Comparison of ENCODE assay signal across 8 cellular contexts in the genomic region with DNA sequence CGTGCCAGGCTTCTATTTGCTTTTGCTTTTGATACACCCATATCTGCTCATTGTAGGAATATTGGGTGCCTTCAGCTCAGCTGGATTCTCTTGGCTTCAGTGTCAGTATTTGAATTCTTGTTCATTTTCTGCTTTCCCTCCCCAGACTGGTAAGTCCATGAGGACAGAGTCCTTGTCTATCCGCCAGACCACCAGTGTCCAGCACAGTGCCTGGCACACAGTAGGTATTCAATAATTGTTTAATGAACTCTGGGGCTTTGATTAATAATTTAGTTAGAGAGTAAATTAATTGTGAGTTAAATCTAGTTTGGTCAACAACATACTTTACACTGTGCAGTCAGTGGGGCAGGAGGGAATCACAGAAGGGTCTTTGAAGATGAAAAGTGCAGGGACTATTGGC.
A peak's percentile ranks its signal among the peaks of the same experiment; 100 is the strongest.
DNase-seq lines count a peak whose midpoint lies in the region; ATAC-seq and TF ChIP-seq lines count a peak whose summit lies in the region.

No MANE protein-coding gene starts in this region.

- H2AFZ ChIP-seq in MM.1S (ENCODE audit: low read length), result peak overlapping the region; percentile 74

- peaks cover 72% of the 10 kb centered on the region for H3K4me1 Mint-ChIP-seq in dendritic cell treated with granulocyte-macrophage colony-stimulating factor and Interleukin-4, amounts not matched to agents 40 ng/mL and 50 ng/mL, for 4 days (ENCODE audit: low read depth)
- peaks cover 49% of the 10 kb centered on the region for H3K4me1 Mint-ChIP-seq in neural crest cell

- peaks cover 30% of the 10 kb centered on the region for H3K4me1 ChIP-seq in MM.1S (ENCODE audit: low read length)

- H3K9ac ChIP-seq in MM.1S (ENCODE audit: low read length), result peak overlapping the region; percentile 85

- no peaks in the 10 kb centered on the region for H3K36me3 Mint-ChIP-seq in dendritic cell treated with granulocyte-macrophage colony-stimulating factor and Interleukin-4, amounts not matched to agents 40 ng/mL and 50 ng/mL, for 4 days (ENCODE audit: low read depth)
- H3K36me3 Mint-ChIP-seq in neural crest cell (ENCODE audit: low read depth), result no peaks in the 10 kb centered on the region

- no peaks in the 10 kb centered on the region for H3K9me3 ChIP-seq in MM.1S (replicated peaks; ENCODE audit: insufficient read depth, low read length)

- H3K9me2 ChIP-seq in MM.1S (replicated peaks; ENCODE audit: insufficient read depth, low read length), result no peaks in the 10 kb centered on the region

- ATAC-seq in HG03565 (IDR thresholded peaks at IDR 0.05; ENCODE audit: unreplicated experiment) (no peak), esophagus mucosa (no peak)

- H3K36me3 ChIP-seq in MM.1S (replicated peaks; ENCODE audit: insufficient read depth, low read length), result no peaks in the 10 kb centered on the region

- intact Hi-C loops in dendritic cell treated with granulocyte-macrophage colony-stimulating factor and Interleukin-4, amounts not matched to agents 40 ng/mL and 50 ng/mL, for 4 days (cut with micrococcal nuclease), result loop anchor here (5.0 kb wide), 2 partner anchors 121 to 389 kb away; partner anchors contain the start of gene JUN

- TF ChIP-seq CTCF in AG10803 (conservative IDR thresholded peaks at IDR 0.05; ENCODE audit: low read length), result no peak
- no peak for TF ChIP-seq CTCF in MM.1S (IDR thresholded peaks at IDR 0.05; ENCODE audit: low read length)
- TF ChIP-seq CTCF in neural crest cell (conservative IDR thresholded peaks at IDR 0.05), result no peak

- peak overlapping the region; percentile 23 for H3K4me3 Mint-ChIP-seq in dendritic cell treated with granulocyte-macrophage colony-stimulating factor and Interleukin-4, amounts not matched to agents 40 ng/mL and 50 ng/mL, for 4 days
- H3K4me3 Mint-ChIP-seq in neural crest cell, result peak overlapping the region; percentile 71

- peak overlapping the region; percentile 72 for H3K4me2 ChIP-seq in MM.1S (ENCODE audit: low read depth, low read length)

- H3K9me3 Mint-ChIP-seq in dendritic cell treated with granulocyte-macrophage colony-stimulating factor and Interleukin-4, amounts not matched to agents 40 ng/mL and 50 ng/mL, for 4 days, result no peaks in the 10 kb centered on the region
- H3K9me3 Mint-ChIP-seq in neural crest cell, result no peaks in the 10 kb centered on the region

- peaks cover 26% of the 10 kb centered on the region for H3F3A ChIP-seq in MM.1S (ENCODE audit: insufficient read depth, low read length)

- no peaks in the 10 kb centered on the region for H3K79me2 ChIP-seq in MM.1S (ENCODE audit: low read length)

- H3K4me3 ChIP-seq in AG10803 (ENCODE audit: low read length) (peak overlapping the region; percentile 58), MM.1S (ENCODE audit: low read length) (peak overlapping the region; percentile 55)

- no peaks in the 10 kb centered on the region for H3K27me3 ChIP-seq in MM.1S (replicated peaks; ENCODE audit: insufficient read depth, low read length)

- peak overlapping the region; percentile 95 for H3K27ac Mint-ChIP-seq in dendritic cell treated with granulocyte-macrophage colony-stimulating factor and Interleukin-4, amounts not matched to agents 40 ng/mL and 50 ng/mL, for 4 days
- H3K27ac Mint-ChIP-seq in neural crest cell (ENCODE audit: unreplicated experiment), result no peak overlapping the region

- no peaks in the 10 kb centered on the region for H4K20me1 ChIP-seq in MM.1S (ENCODE audit: insufficient read depth, low read length)

- H3K27me3 Mint-ChIP-seq in dendritic cell treated with granulocyte-macrophage colony-stimulating factor and Interleukin-4, amounts not matched to agents 40 ng/mL and 50 ng/mL, for 4 days, result no peaks in the 10 kb centered on the region
- H3K27me3 Mint-ChIP-seq in neural crest cell (ENCODE audit: low read depth), result no peaks in the 10 kb centered on the region

- H3K27ac ChIP-seq in MM.1S (ENCODE audit: low read length), result peak overlapping the region; percentile 96

- DNase-seq in AG10803 (ENCODE audit: low read depth) (no peak), MM.1S (no peak), neural crest cell (ENCODE audit: low read depth, low spot score) (no peak), kidney glomerular epithelial cell (lab: John Stamatoyannopoulos, UW) (no peak), NCI-H1105 treated with DMSO at 0.1 percent for 48 hours (lab: John Stamatoyannopoulos, UW) (no peak)
